In genomic region chr9:134268308-134268724, GRCh38 we compare ENCODE assay signal across 7 cellular contexts. TPM values are rescaled to one million over a fixed set of nuclear protein-coding genes. Genes with fewer than 3 reads are reported as not detected.
DNase-seq lines count a peak whose midpoint lies in the region; ATAC-seq and TF ChIP-seq lines count a peak whose summit lies in the region.

No MANE protein-coding gene starts in this region.

- DNase-seq in choroid plexus epithelial cell (ENCODE audit: low read depth) (peak; percentile 58), MCF 10A (ENCODE audit: unreplicated experiment) (no peak), foreskin keratinocyte (no peak), coronary artery (ENCODE audit: low spot score) (no peak)
- DNase-seq in stimulated activated effector memory CD8-positive, alpha-beta T cell treated with anti-CD3 and anti-CD28 coated beads, Interleukin-12 subunit alpha, Interleukin-12 subunit beta, amount 100 ng/mL, for 72 hours (ENCODE audit: low spot score in 2 of 2), result no peak

- H3K27ac ChIP-seq in foreskin keratinocyte (no peak overlapping the region), coronary artery (no peak overlapping the region)

- no peaks in the 10 kb centered on the region for H3K36me3 Mint-ChIP-seq in stimulated activated effector memory CD8-positive, alpha-beta T cell treated with anti-CD3 and anti-CD28 coated beads, Interleukin-12 subunit alpha, Interleukin-12 subunit beta, amount 100 ng/mL, for 72 hours
- H3K36me3 Mint-ChIP-seq in MCF 10A (ENCODE audit: insufficient read depth, unreplicated experiment), result no peaks in the 10 kb centered on the region

- intact Hi-C loops in MCF 10A (cut with micrococcal nuclease), result no loop called here

- POLR2A ChIA-PET in MCF 10A (lab: Yijun Ruan, JAX), result no interaction called here

- peak; percentile 62 for ATAC-seq in GM19395 (IDR thresholded peaks at IDR 0.05; ENCODE audit: unreplicated experiment)
- ATAC-seq in HG03378 (IDR thresholded peaks at IDR 0.05; ENCODE audit: unreplicated experiment), result peak; percentile 41
- peak; percentile 45 for ATAC-seq in stimulated activated effector memory CD8-positive, alpha-beta T cell treated with anti-CD3 and anti-CD28 coated beads, Interleukin-12 subunit alpha, Interleukin-12 subunit beta, amount 100 ng/mL, for 72 hours
- no peak for ATAC-seq in foreskin keratinocyte

- no peak for TF ChIP-seq CTCF in choroid plexus epithelial cell (conservative IDR thresholded peaks at IDR 0.05; ENCODE audit: low read depth, low read length)
- TF ChIP-seq CTCF in MCF 10A (IDR thresholded peaks at IDR 0.05; ENCODE audit: unreplicated experiment), result no peak
- no peak for TF ChIP-seq CTCF in foreskin keratinocyte (conservative IDR thresholded peaks at IDR 0.05)
- no peak for TF ChIP-seq CTCF in coronary artery (IDR thresholded peaks at IDR 0.05)

- no peak overlapping the region for H3K27ac Mint-ChIP-seq in stimulated activated effector memory CD8-positive, alpha-beta T cell treated with anti-CD3 and anti-CD28 coated beads, Interleukin-12 subunit alpha, Interleukin-12 subunit beta, amount 100 ng/mL, for 72 hours
- no peak overlapping the region for H3K27ac Mint-ChIP-seq in MCF 10A (ENCODE audit: low read depth, unreplicated experiment)

- H3K4me1 ChIP-seq in foreskin keratinocyte, result no peaks in the 10 kb centered on the region

- peaks cover 24% of the 10 kb centered on the region for H3K27me3 ChIP-seq in foreskin keratinocyte

- H3K9me3 Mint-ChIP-seq in stimulated activated effector memory CD8-positive, alpha-beta T cell treated with anti-CD3 and anti-CD28 coated beads, Interleukin-12 subunit alpha, Interleukin-12 subunit beta, amount 100 ng/mL, for 72 hours, result no peaks in the 10 kb centered on the region
- peaks cover 9% of the 10 kb centered on the region for H3K9me3 Mint-ChIP-seq in MCF 10A (ENCODE audit: unreplicated experiment)

- CTCF ChIA-PET in MCF 10A (lab: Yijun Ruan, JAX), result interaction anchor here (0.7 to 1.3 kb wide), 3 partner anchors 10 to 97 kb away, joined by 3 to 5 read pairs (median 4); no protein-coding TSS in a partner anchor

- H3K4me1 Mint-ChIP-seq in stimulated activated effector memory CD8-positive, alpha-beta T cell treated with anti-CD3 and anti-CD28 coated beads, Interleukin-12 subunit alpha, Interleukin-12 subunit beta, amount 100 ng/mL, for 72 hours, result peaks cover 7% of the 10 kb centered on the region
- H3K4me1 Mint-ChIP-seq in MCF 10A (ENCODE audit: insufficient read depth, unreplicated experiment), result no peaks in the 10 kb centered on the region

- no peak overlapping the region for H3K4me3 Mint-ChIP-seq in stimulated activated effector memory CD8-positive, alpha-beta T cell treated with anti-CD3 and anti-CD28 coated beads, Interleukin-12 subunit alpha, Interleukin-12 subunit beta, amount 100 ng/mL, for 72 hours
- H3K4me3 Mint-ChIP-seq in MCF 10A (ENCODE audit: unreplicated experiment), result no peak overlapping the region

- H3K4me3 ChIP-seq in choroid plexus epithelial cell (ENCODE audit: low read depth, low read length) (no peak overlapping the region), coronary artery (no peak overlapping the region)

- peaks cover 57% of the 10 kb centered on the region for H3K27me3 Mint-ChIP-seq in MCF 10A (ENCODE audit: insufficient read depth, unreplicated experiment)

- BruUV-seq in MCF 10A (replicated peaks; lab: Mats Ljungman, UMichigan), result no TSS peak

RNA-seq across cellular contexts. Expression of gene RXRA, which starts 57.9 kb away (rescaled TPM):
- total RNA-seq in MCF 10A (2022), result 57.7 and 65.5 TPM in 2 replicates
- 24.1 and 25.2 TPM in 2 replicates for total RNA-seq in foreskin keratinocyte
- polyA plus RNA-seq in foreskin keratinocyte, result 16.5 and 18.3 TPM in 2 replicates
